ENCODE assay signal across 8 cellular contexts in the genomic region with DNA sequence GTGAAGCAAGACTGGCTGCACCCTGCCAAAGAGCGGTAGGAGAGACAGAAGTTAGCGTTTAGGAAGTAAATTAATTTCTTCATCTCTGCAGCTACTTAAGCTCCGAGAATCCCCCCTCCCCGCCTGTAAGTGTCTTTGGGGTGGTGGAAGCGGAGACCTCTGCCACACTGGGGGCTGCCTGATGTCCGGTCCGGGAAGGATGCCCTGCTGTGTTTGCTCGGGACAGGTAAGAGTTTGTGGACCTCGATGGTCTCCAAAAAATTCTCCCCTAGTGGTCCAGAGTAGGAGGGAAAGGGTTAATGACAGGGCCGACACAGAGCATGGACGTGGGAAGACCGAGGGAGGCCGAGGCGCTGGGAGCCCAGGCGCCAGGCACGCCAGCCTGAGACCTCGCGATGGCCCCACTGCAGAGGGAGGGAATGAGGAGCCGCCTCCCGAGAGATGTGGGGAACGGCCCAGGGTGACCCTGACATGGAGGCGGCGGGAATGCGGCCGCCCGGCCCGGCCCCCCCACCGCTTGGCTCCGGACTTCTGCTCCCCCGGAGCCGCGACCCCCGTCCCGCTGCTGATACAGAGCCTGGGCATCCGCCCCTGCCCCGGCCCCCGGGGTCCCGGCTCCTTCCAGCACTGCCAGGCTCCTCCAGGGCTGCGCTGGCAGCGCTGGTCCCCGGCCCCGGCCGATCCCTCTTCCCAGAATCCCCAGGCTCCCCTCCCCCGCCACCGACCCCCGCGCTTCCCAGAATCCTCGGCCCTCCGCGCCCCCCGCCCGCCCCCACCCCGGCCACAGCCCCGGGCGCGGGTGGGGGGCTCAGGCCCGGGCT. TPM values are rescaled to one million over a fixed set of nuclear protein-coding genes. Genes with fewer than 3 reads are reported as not detected.
DNase-seq lines count a peak whose midpoint lies in the region; ATAC-seq and TF ChIP-seq lines count a peak whose summit lies in the region.

No MANE protein-coding gene starts in this region.

- H3K27me3 Mint-ChIP-seq in activated CD4-positive, alpha-beta T cell treated with anti-CD3 and anti-CD28 coated beads, Interleukin-2, amount 10 ng/mL, durations not matched to agents 7 days and 5 days = peaks cover 28% of the 10 kb centered on the region

- CTCF ChIA-PET in activated CD4-positive, alpha-beta T cell treated with anti-CD3 and anti-CD28 coated beads, Interleukin-2, amount 10 ng/mL, durations not matched to agents 7 days and 5 days (lab: Charles Lee) = no interaction called here
- CTCF ChIA-PET in Panc1 (lab: Charles Lee) = interaction anchor here (0.7 kb wide), 1 partner anchor 106 kb away, joined by 3 read pairs; no protein-coding TSS in a partner anchor

- BruUV-seq in Panc1 (replicated peaks; lab: Mats Ljungman, UMichigan) = no TSS peak

- H3K4me3 ChIP-seq in Panc1 (ENCODE audit: low read depth in 2 of 2, low read length in 2 of 2) = peak overlapping the region; percentile 86 to 87
- H3K4me3 ChIP-seq in lung = peak overlapping the region; percentile 93
- H3K4me3 ChIP-seq in tibial nerve = peak overlapping the region; percentile 70 to 85 (median 80)

- peaks cover 11% of the 10 kb centered on the region for H3K4me1 Mint-ChIP-seq in activated CD4-positive, alpha-beta T cell treated with anti-CD3 and anti-CD28 coated beads, Interleukin-2, amount 10 ng/mL, durations not matched to agents 7 days and 5 days

- H3K4me1 ChIP-seq in Panc1 (ENCODE audit: control insufficient read depth, insufficient read depth, low read length) (peaks cover 20% of the 10 kb centered on the region), lung (ENCODE audit: control insufficient read depth in 2 of 2, insufficient read depth in 2 of 2, low read length in 2 of 2) (peaks cover 0 to 4% of the 10 kb centered on the region in 2 donors), tibial nerve (peaks cover 0 to 35% (median 11%) of the 10 kb centered on the region in 4 donors)

- H3K9me3 Mint-ChIP-seq in activated CD4-positive, alpha-beta T cell treated with anti-CD3 and anti-CD28 coated beads, Interleukin-2, amount 10 ng/mL, durations not matched to agents 7 days and 5 days = no peaks in the 10 kb centered on the region

- POLR2A ChIA-PET in activated CD4-positive, alpha-beta T cell treated with anti-CD3 and anti-CD28 coated beads, Interleukin-2, amount 10 ng/mL, durations not matched to agents 7 days and 5 days (lab: Charles Lee) = no interaction called here
- POLR2A ChIA-PET in Panc1 (lab: Charles Lee) = interaction anchor here (1.0 kb wide), 1 partner anchor 19 kb away, joined by 3 read pairs; no protein-coding TSS in a partner anchor

- peak overlapping the region; percentile 50 for H3K4me3 Mint-ChIP-seq in activated CD4-positive, alpha-beta T cell treated with anti-CD3 and anti-CD28 coated beads, Interleukin-2, amount 10 ng/mL, durations not matched to agents 7 days and 5 days

- intact Hi-C loops in Panc1 (cut with micrococcal nuclease; ENCODE audit: unreplicated experiment) = no loop called here

- H3K27ac ChIP-seq in Panc1 (ENCODE audit: low read length) = peak overlapping the region; percentile 91
- peak overlapping the region; percentile 89 to 93 for H3K27ac ChIP-seq in lung (ENCODE audit: low read depth in 1 of 2, low read length in 1 of 2)
- H3K27ac ChIP-seq in tibial nerve = peak overlapping the region; percentile 71 to 91 (median 85)

- H3K27ac Mint-ChIP-seq in activated CD4-positive, alpha-beta T cell treated with anti-CD3 and anti-CD28 coated beads, Interleukin-2, amount 10 ng/mL, durations not matched to agents 7 days and 5 days = no peak overlapping the region

- DNase-seq in activated CD4-positive, alpha-beta T cell treated with anti-CD3 and anti-CD28 coated beads, Interleukin-2, amount 10 ng/mL, durations not matched to agents 7 days and 5 days = no peak
- DNase-seq in activated CD4-positive, alpha-beta T cell treated with anti-CD3 and anti-CD28 coated beads for 1 hour = no peak
- DNase-seq in Panc1 (ENCODE audit: low read depth, low spot score) = no peak
- DNase-seq in ecto neural progenitor cell (ENCODE audit: low spot score) = peak; percentile 70
- DNase-seq in lung (ENCODE audit: low spot score) = no peak
- no peak for DNase-seq in tibial nerve (ENCODE audit: low spot score in 2 of 2)
- DNase-seq in stimulated activated naive CD4-positive, alpha-beta T cell (lab: John Stamatoyannopoulos, UW) = no peak
- no peak for DNase-seq in activated CD8-positive, alpha-beta memory T cell treated with anti-CD3 and anti-CD28 coated beads for 24 hours

- ATAC-seq in Panc1 = peak; percentile 89
- ATAC-seq in lung (ENCODE audit: insufficient read depth, low FRiP score) = peak; percentile 36

- no peak for TF ChIP-seq EP300 in tibial nerve (IDR thresholded peaks at IDR 0.05)

- no peak for TF ChIP-seq CTCF in Panc1 (IDR thresholded peaks at IDR 0.05)
- no peak for TF ChIP-seq CTCF in lung (IDR thresholded peaks at IDR 0.05; ENCODE audit: control extremely low read depth, extremely low read depth)
- no peak for TF ChIP-seq CTCF in tibial nerve (IDR thresholded peaks at IDR 0.05)

- no peaks in the 10 kb centered on the region for H3K9me3 ChIP-seq in Panc1 (ENCODE audit: control insufficient read depth, insufficient read depth, low read depth, low read length)
- H3K9me3 ChIP-seq in lung (ENCODE audit: control insufficient read depth in 2 of 2, insufficient read depth in 1 of 2, low read length in 1 of 2) = no peaks in the 10 kb centered on the region
- no peaks in the 10 kb centered on the region for H3K9me3 ChIP-seq in tibial nerve

- H3K36me3 ChIP-seq in Panc1 (ENCODE audit: control insufficient read depth, insufficient read depth, low read length) = peaks cover 8% of the 10 kb centered on the region; the same call in 1 of the 2 replicates
- peaks cover 9 to 30% of the 10 kb centered on the region in 2 donors for H3K36me3 ChIP-seq in lung (ENCODE audit: control insufficient read depth in 2 of 2, insufficient read depth in 2 of 2, low read length in 2 of 2)
- H3K36me3 ChIP-seq in tibial nerve = peaks cover 0 to 32% (median 13%) of the 10 kb centered on the region in 3 donors

- WGBS in lung, 2 donors = 4 to 6% methylated on average over 34 to 57 of the region's 57 CpGs
- WGBS in tibial nerve, 2 donors = 6 to 7% methylated on average over 15 to 41 of the region's 57 CpGs

- in situ Hi-C loops in Panc1 (cut with HindIII; ENCODE audit: low pct_unique_long_range_greater_than_20kb, low sequenced_read_pairs) = no loop called here

- H3K27me3 ChIP-seq in Panc1 (ENCODE audit: control insufficient read depth, insufficient read depth, low read length) (no peaks in the 10 kb centered on the region), lung (ENCODE audit: control insufficient read depth, insufficient read depth) (no peaks in the 10 kb centered on the region), tibial nerve (no peaks in the 10 kb centered on the region)

- no peak for TF ChIP-seq POLR2A in tibial nerve (IDR thresholded peaks at IDR 0.05)

- H3K36me3 Mint-ChIP-seq in activated CD4-positive, alpha-beta T cell treated with anti-CD3 and anti-CD28 coated beads, Interleukin-2, amount 10 ng/mL, durations not matched to agents 7 days and 5 days (ENCODE audit: low read depth) = no peaks in the 10 kb centered on the region

RNA-seq across cellular contexts. Expression of a gene that starts 0.7 kb away (rescaled TPM):
- total RNA-seq in activated CD4-positive, alpha-beta T cell treated with anti-CD3 and anti-CD28 coated beads, Interleukin-2, amount 10 ng/mL, durations not matched to agents 7 days and 5 days = 1 to 10 TPM; 1.4 TPM
- total RNA-seq in Panc1 (2021; ENCODE audit: unreplicated experiment) (19.2 TPM), lung (10 to 100 TPM; 10.1 to 16.3 TPM), tibial nerve (10 to 100 TPM; 14.7 to 22.2 (median 17.1) TPM)
- 19.8 TPM for polyA plus RNA-seq in Panc1 (2012; ENCODE audit: insufficient read length)
- 1 to 10 TPM; 5.7 to 8.0 TPM for polyA plus RNA-seq in lung

RNA-seq across cellular contexts. Expression of a gene that starts 24.2 kb away (rescaled TPM):
- total RNA-seq in activated CD4-positive, alpha-beta T cell treated with anti-CD3 and anti-CD28 coated beads, Interleukin-2, amount 10 ng/mL, durations not matched to agents 7 days and 5 days = 100 to 1,000 TPM in 1 of 2 experiments, 10 to 100 TPM in 1; 81.9 to 101 TPM
- total RNA-seq in Panc1 (2021; ENCODE audit: unreplicated experiment) = 114 TPM
- polyA plus RNA-seq in Panc1 (2012; ENCODE audit: insufficient read length) = 86.3 TPM
- total RNA-seq in lung = 100 to 1,000 TPM in 1 of 2 donors, 10 to 100 TPM in 1; 77.6 to 103 TPM
- polyA plus RNA-seq in lung = 10 to 100 TPM; 54.1 to 80.4 TPM
- total RNA-seq in tibial nerve = 100 to 1,000 TPM in 1 of 4 donors, 10 to 100 TPM in 3; 71.7 to 127 (median 91.5) TPM

RNA-seq across cellular contexts. Expression of a gene that starts 24.5 kb away (rescaled TPM):
- total RNA-seq in activated CD4-positive, alpha-beta T cell treated with anti-CD3 and anti-CD28 coated beads, Interleukin-2, amount 10 ng/mL, durations not matched to agents 7 days and 5 days = 1 to 10 TPM; 2.2 to 3.0 TPM
- total RNA-seq in Panc1 (2021; ENCODE audit: unreplicated experiment) = 21.0 TPM
- 13.2 TPM for polyA plus RNA-seq in Panc1 (2012; ENCODE audit: insufficient read length)
- 10 to 100 TPM in 1 of 2 donors, 1 to 10 TPM in 1; 7.3 to 29.5 TPM for total RNA-seq in lung
- 10 to 100 TPM; 13.8 to 19.7 TPM for polyA plus RNA-seq in lung
- 10 to 100 TPM in 1 of 4 donors, 1 to 10 TPM in 3; 3.7 to 12.6 (median 8.2) TPM for total RNA-seq in tibial nerve

RNA-seq across cellular contexts. Expression of a gene that starts 38.1 kb away (rescaled TPM):
- total RNA-seq in activated CD4-positive, alpha-beta T cell treated with anti-CD3 and anti-CD28 coated beads, Interleukin-2, amount 10 ng/mL, durations not matched to agents 7 days and 5 days = 10 to 100 TPM; 41.1 to 43.4 TPM
- 43.1 TPM for total RNA-seq in Panc1 (2021; ENCODE audit: unreplicated experiment)
- polyA plus RNA-seq in Panc1 (2012; ENCODE audit: insufficient read length) = 31.5 TPM
- 10 to 100 TPM; 12.2 to 35.2 TPM for total RNA-seq in lung
- polyA plus RNA-seq in lung = 10 to 100 TPM; 28.1 to 37.4 TPM
- total RNA-seq in tibial nerve = 10 to 100 TPM; 29.9 to 46.2 (median 33.3) TPM
